Comparison of ENCODE assay signal across 1 cellular context in genomic region chr7:1712907-1713501, GRCh38.
TF ChIP-seq lines count a peak whose summit lies in the region.

No MANE protein-coding gene starts in this region.

TF ChIP-seq in H1, 55 proteins besides CTCF, POLR2A, EP300 and RAD21 (continued from another document):
- no peak for TF ChIP-seq CBX8 (IDR thresholded peaks at IDR 0.05; ENCODE audit: borderline replicate concordance, low read depth, low read length)
- no peak for TF ChIP-seq TAF7 (optimal IDR thresholded peaks at IDR 0.05; ENCODE audit: borderline replicate concordance, low read depth, low read length)
- no peak for TF ChIP-seq NANOG (IDR thresholded peaks at IDR 0.05; ENCODE audit: insufficient read depth, low read depth, low read length, poor library complexity, severe bottlenecking)
